Comparison of ENCODE assay signal across 33 cellular contexts in the genomic region with DNA sequence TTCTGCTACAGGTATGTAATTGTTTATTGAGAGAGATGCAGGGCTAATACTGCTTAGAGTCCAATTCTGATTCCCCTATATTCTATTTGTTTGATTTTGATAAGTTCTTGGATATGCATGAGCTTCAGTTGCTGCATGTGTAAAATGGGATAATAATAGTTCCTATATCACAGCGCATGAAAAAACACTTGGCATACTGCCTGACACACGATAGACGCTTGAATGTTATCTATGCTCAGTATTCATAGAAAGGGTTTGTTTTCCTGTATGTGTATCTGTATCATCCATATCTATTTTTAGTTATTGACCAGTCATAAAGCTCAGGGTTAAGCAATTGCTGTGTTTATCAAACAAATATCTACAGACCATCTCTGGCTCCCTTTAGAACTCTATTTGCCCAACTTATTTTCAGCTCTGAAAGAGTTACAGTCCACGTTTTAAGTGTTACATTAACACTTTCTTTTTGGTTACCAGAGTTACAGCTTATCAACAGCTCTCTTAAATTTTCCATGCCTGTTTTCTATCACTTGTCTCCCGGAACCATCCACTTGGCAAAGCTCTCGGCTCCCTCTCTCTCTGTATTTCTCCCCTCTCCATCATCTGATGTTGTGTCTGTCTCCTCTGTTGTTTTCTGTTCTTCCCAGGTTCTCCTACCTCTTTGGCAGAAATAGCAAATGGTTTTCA.
"Had no signal": no experiment of that assay in that cellular context is flagged by ENCODE, and none has a peak within 500 bp of the region (broad histone marks: within the 10 kb centered on the region; RNA-seq: fewer than 3 reads in every experiment).

No MANE protein-coding gene starts in this region.

- ATAC-seq: activated CD4-positive, CD25-positive, alpha-beta regulatory T cell treated with anti-CD3 and anti-CD28 coated beads, Interleukin-2, amount 50 U/mL, for 24 hours; effector memory CD8-positive, alpha-beta T cell; gastrocnemius medialis; lower lobe of right lung had no signal

- H3K36me3 ChIP-seq: ascending aorta, gastrocnemius medialis, lower lobe of right lung, neutrophil, spleen, suprapubic skin, tibial artery, WERI-Rb-1 had no signal

- H3K9me3 ChIP-seq: ascending aorta, gastrocnemius medialis, lower lobe of right lung, neutrophil, suprapubic skin, tibial artery had no signal

- H3K27ac ChIP-seq: ascending aorta, gastrocnemius medialis, lower lobe of right lung, neutrophil, spleen, suprapubic skin, tibial artery, WERI-Rb-1 had no signal

- H3K27ac Mint-ChIP-seq: activated naive CD4-positive, alpha-beta T cell treated with anti-CD3 and anti-CD28 coated beads, Interleukin-2, amount 10 ng/mL, durations not matched to agents 7 days and 5 days; activated naive CD8-positive, alpha-beta T cell treated with anti-CD3 and anti-CD28 coated beads, Interleukin-2, amount 10 ng/mL, durations not matched to agents 7 days and 5 days; activated T-helper 1 cell treated with anti-CD3 and anti-CD28 coated beads, Interleukin-12 subunit alpha, Interleukin-12 subunit beta, Interleukin-2, Interleukin-4 antibody, amounts not matched to agents 30 ng/mL and 10 ng/mL and 1 ng/mL, durations not matched to agents 14 hours and 24 hours and 36 hours; effector memory CD8-positive, alpha-beta T cell; immature natural killer cell; naive B cell; nephron progenitor cell; progenitor cell of endocrine pancreas; T-helper 1 cell treated with Interleukin-12 subunit alpha and Interleukin-12 subunit beta and Interleukin-4 antibody, amounts not matched to agents 30 μg/mL and 1 μg/mL, for 36 hours had no signal

- H3K4me3 Mint-ChIP-seq: activated naive CD4-positive, alpha-beta T cell treated with anti-CD3 and anti-CD28 coated beads, Interleukin-2, amount 10 ng/mL, durations not matched to agents 7 days and 5 days; activated naive CD8-positive, alpha-beta T cell treated with anti-CD3 and anti-CD28 coated beads, Interleukin-2, amount 10 ng/mL, durations not matched to agents 7 days and 5 days; activated T-helper 1 cell treated with anti-CD3 and anti-CD28 coated beads, Interleukin-12 subunit alpha, Interleukin-12 subunit beta, Interleukin-2, Interleukin-4 antibody, amounts not matched to agents 30 ng/mL and 10 ng/mL and 1 ng/mL, durations not matched to agents 14 hours and 24 hours and 36 hours; brain; effector memory CD8-positive, alpha-beta T cell; immature natural killer cell; naive B cell; nephron progenitor cell; T-helper 1 cell treated with Interleukin-12 subunit alpha and Interleukin-12 subunit beta and Interleukin-4 antibody, amounts not matched to agents 30 μg/mL and 1 μg/mL, for 36 hours had no signal

- H3K27me3 Mint-ChIP-seq: activated naive CD4-positive, alpha-beta T cell treated with anti-CD3 and anti-CD28 coated beads, Interleukin-2, amount 10 ng/mL, durations not matched to agents 7 days and 5 days; activated naive CD8-positive, alpha-beta T cell treated with anti-CD3 and anti-CD28 coated beads, Interleukin-2, amount 10 ng/mL, durations not matched to agents 7 days and 5 days; effector memory CD8-positive, alpha-beta T cell had no signal

- DNase-seq: activated CD4-positive, alpha-beta T cell treated with anti-CD3 and anti-CD28 coated beads for 48 hours; activated CD4-positive, alpha-beta T cell treated with anti-CD3 and anti-CD28 coated beads, Interleukin-2, amount 50 U/mL, for 48 hours; activated CD8-positive, alpha-beta memory T cell treated with anti-CD3 and anti-CD28 coated beads for 24 hours; activated gamma-delta T cell; activated naive CD4-positive, alpha-beta T cell treated with anti-CD3 and anti-CD28 coated beads, Interleukin-2, amount 10 ng/mL, durations not matched to agents 7 days and 5 days; activated naive CD8-positive, alpha-beta T cell treated with anti-CD3 and anti-CD28 coated beads, Interleukin-2, amount 10 ng/mL, durations not matched to agents 7 days and 5 days; activated T-cell treated with anti-CD3 and anti-CD28 coated beads, Interleukin-2, amount 50 U/mL, for 1 hour; caudate nucleus; cortex of kidney; effector memory CD8-positive, alpha-beta T cell; erythroblast; gastrocnemius medialis; glutamatergic neuron; hypothalamus; immature natural killer cell; kidney; lower lobe of right lung; naive B cell; nephron progenitor cell; retina; spleen; stimulated activated naive CD4-positive, alpha-beta T cell; T1000; tibial artery; WERI-Rb-1 had no signal

- H3K27me3 ChIP-seq: ascending aorta, gastrocnemius medialis, neutrophil, spleen, suprapubic skin, tibial artery had no signal

- H3K36me3 Mint-ChIP-seq: activated naive CD4-positive, alpha-beta T cell treated with anti-CD3 and anti-CD28 coated beads, Interleukin-2, amount 10 ng/mL, durations not matched to agents 7 days and 5 days; activated naive CD8-positive, alpha-beta T cell treated with anti-CD3 and anti-CD28 coated beads, Interleukin-2, amount 10 ng/mL, durations not matched to agents 7 days and 5 days; brain; immature natural killer cell; naive B cell had no signal

- H3K4me1 Mint-ChIP-seq: activated naive CD4-positive, alpha-beta T cell treated with anti-CD3 and anti-CD28 coated beads, Interleukin-2, amount 10 ng/mL, durations not matched to agents 7 days and 5 days; activated naive CD8-positive, alpha-beta T cell treated with anti-CD3 and anti-CD28 coated beads, Interleukin-2, amount 10 ng/mL, durations not matched to agents 7 days and 5 days; brain; immature natural killer cell; naive B cell; nephron progenitor cell had no signal

- H3K4me3 ChIP-seq: ascending aorta, gastrocnemius medialis, lower lobe of right lung, spleen, suprapubic skin, tibial artery had no signal

- H3K4me1 ChIP-seq: ascending aorta, gastrocnemius medialis, lower lobe of right lung, spleen, suprapubic skin, tibial artery had no signal
